1 cellular context compared by ENCODE assay signal in genomic region chr17:82035488-82035887, GRCh38.
TF ChIP-seq lines count a peak whose summit lies in the region.

No MANE protein-coding gene starts in this region.

TF ChIP-seq in endothelial cell of umbilical vein, 7 proteins besides CTCF, POLR2A, EP300 and RAD21:
- TF ChIP-seq MYC (IDR thresholded peaks at IDR 0.05; ENCODE audit: low read depth, low read length) (no peak), EZH2 (IDR thresholded peaks at IDR 0.05; ENCODE audit: borderline replicate concordance, low read depth, low read length, severe bottlenecking) (no peak), JUN (IDR thresholded peaks at IDR 0.05; ENCODE audit: borderline replicate concordance, insufficient read depth, insufficient read length, low read depth) (no peak), POLR2AphosphoS5 (IDR thresholded peaks at IDR 0.05; ENCODE audit: insufficient read depth, low read depth, low read length) (no peak), GATA2 (IDR thresholded peaks at IDR 0.05; ENCODE audit: insufficient read depth, insufficient read length, low read depth, low read length) (no peak), MAX (IDR thresholded peaks at IDR 0.05; ENCODE audit: insufficient read depth, insufficient read length) (no peak), FOS (IDR thresholded peaks at IDR 0.05; ENCODE audit: borderline replicate concordance, insufficient read depth, low read length) (no peak)
